1 cellular context compared by ENCODE assay signal in the genomic region with DNA sequence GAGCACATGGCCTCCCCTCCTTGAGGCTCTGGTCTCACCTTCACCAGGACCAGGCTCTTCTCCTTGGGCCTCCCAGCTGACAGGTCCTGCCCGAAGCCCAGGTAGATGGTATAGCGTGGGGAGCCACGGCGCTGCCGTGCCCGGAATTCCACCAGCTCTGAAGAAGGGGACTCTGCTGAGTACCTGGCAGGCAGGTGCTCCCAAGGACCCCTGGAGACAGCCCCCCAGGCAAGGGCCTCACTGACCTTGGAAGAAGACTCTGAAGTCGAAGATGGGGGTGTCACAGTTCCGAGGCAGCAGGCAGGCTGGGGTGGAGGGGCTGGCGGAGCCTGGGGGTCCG.
TF ChIP-seq lines count a peak whose summit lies in the region.

No MANE protein-coding gene starts in this region.

TF ChIP-seq in GM12878, 131 proteins besides CTCF, POLR2A, EP300 and RAD21:
- TF ChIP-seq MTA2 (IDR thresholded peaks at IDR 0.05; ENCODE audit: low read depth) (no peak), HDAC6 (IDR thresholded peaks at IDR 0.05; ENCODE audit: unreplicated experiment) (no peak), NFIC (IDR thresholded peaks at IDR 0.05; ENCODE audit: low read depth, low read length) (no peak), GATAD2B (conservative IDR thresholded peaks at IDR 0.05; ENCODE audit: low read depth) (no peak), ZZZ3 (IDR thresholded peaks at IDR 0.05; ENCODE audit: control insufficient read depth, insufficient read length, low read depth) (no peak), MAX (IDR thresholded peaks at IDR 0.05; ENCODE audit: low read depth, low read length) (no peak), RBBP5 (conservative IDR thresholded peaks at IDR 0.05) (no peak), GABPA (IDR thresholded peaks at IDR 0.05; ENCODE audit: low read depth) (no peak), POU2F2 (IDR thresholded peaks at IDR 0.05; ENCODE audit: borderline replicate concordance, low read depth, low read length) (no peak), RELA (IDR thresholded peaks at IDR 0.05; ENCODE audit: borderline replicate concordance, partially characterized antibody) (no peak)
- TF ChIP-seq, protein P1, sequence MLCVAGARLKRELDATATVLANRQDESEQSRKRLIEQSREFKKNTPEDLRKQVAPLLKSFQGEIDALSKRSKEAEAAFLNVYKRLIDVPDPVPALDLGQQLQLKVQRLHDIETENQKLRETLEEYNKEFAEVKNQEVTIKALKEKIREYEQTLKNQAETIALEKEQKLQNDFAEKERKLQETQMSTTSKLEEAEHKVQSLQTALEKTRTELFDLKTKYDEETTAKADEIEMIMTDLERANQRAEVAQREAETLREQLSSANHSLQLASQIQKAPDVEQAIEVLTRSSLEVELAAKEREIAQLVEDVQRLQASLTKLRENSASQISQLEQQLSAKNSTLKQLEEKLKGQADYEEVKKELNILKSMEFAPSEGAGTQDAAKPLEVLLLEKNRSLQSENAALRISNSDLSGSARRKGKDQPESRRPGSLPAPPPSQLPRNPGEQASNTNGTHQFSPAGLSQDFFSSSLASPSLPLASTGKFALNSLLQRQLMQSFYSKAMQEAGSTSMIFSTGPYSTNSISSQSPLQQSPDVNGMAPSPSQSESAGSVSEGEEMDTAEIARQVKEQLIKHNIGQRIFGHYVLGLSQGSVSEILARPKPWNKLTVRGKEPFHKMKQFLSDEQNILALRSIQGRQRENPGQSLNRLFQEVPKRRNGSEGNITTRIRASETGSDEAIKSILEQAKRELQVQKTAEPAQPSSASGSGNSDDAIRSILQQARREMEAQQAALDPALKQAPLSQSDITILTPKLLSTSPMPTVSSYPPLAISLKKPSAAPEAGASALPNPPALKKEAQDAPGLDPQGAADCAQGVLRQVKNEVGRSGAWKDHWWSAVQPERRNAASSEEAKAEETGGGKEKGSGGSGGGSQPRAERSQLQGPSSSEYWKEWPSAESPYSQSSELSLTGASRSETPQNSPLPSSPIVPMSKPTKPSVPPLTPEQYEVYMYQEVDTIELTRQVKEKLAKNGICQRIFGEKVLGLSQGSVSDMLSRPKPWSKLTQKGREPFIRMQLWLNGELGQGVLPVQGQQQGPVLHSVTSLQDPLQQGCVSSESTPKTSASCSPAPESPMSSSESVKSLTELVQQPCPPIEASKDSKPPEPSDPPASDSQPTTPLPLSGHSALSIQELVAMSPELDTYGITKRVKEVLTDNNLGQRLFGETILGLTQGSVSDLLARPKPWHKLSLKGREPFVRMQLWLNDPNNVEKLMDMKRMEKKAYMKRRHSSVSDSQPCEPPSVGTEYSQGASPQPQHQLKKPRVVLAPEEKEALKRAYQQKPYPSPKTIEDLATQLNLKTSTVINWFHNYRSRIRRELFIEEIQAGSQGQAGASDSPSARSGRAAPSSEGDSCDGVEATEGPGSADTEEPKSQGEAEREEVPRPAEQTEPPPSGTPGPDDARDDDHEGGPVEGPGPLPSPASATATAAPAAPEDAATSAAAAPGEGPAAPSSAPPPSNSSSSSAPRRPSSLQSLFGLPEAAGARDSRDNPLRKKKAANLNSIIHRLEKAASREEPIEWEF (IDR thresholded peaks at IDR 0.05; ENCODE audit: insufficient replicate concordance, low read depth, low read length), result no peak
- TF ChIP-seq, protein P2, sequence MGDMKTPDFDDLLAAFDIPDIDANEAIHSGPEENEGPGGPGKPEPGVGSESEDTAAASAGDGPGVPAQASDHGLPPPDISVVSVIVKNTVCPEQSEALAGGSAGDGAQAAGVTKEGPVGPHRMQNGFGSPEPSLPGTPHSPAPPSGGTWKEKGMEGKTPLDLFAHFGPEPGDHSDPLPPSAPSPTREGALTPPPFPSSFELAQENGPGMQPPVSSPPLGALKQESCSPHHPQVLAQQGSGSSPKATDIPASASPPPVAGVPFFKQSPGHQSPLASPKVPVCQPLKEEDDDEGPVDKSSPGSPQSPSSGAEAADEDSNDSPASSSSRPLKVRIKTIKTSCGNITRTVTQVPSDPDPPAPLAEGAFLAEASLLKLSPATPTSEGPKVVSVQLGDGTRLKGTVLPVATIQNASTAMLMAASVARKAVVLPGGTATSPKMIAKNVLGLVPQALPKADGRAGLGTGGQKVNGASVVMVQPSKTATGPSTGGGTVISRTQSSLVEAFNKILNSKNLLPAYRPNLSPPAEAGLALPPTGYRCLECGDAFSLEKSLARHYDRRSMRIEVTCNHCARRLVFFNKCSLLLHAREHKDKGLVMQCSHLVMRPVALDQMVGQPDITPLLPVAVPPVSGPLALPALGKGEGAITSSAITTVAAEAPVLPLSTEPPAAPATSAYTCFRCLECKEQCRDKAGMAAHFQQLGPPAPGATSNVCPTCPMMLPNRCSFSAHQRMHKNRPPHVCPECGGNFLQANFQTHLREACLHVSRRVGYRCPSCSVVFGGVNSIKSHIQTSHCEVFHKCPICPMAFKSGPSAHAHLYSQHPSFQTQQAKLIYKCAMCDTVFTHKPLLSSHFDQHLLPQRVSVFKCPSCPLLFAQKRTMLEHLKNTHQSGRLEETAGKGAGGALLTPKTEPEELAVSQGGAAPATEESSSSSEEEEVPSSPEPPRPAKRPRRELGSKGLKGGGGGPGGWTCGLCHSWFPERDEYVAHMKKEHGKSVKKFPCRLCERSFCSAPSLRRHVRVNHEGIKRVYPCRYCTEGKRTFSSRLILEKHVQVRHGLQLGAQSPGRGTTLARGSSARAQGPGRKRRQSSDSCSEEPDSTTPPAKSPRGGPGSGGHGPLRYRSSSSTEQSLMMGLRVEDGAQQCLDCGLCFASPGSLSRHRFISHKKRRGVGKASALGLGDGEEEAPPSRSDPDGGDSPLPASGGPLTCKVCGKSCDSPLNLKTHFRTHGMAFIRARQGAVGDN (IDR thresholded peaks at IDR 0.05), result no peak
